1 cellular context compared by ENCODE assay signal in genomic region chr9:122946486-122947003, GRCh38.
TF ChIP-seq lines count a peak whose summit lies in the region.

No MANE protein-coding gene starts in this region.

TF ChIP-seq in GM12878, 131 proteins besides CTCF, POLR2A, EP300 and RAD21:
- no peak for TF ChIP-seq BCLAF1 (IDR thresholded peaks at IDR 0.05)
- TF ChIP-seq YY1 (IDR thresholded peaks at IDR 0.05; ENCODE audit: low read depth, low read length) = no peak
- TF ChIP-seq KLF5 (IDR thresholded peaks at IDR 0.05; ENCODE audit: partially characterized antibody) = no peak
- no peak for TF ChIP-seq GABPA (IDR thresholded peaks at IDR 0.05; ENCODE audit: low read depth)
- no peak for TF ChIP-seq SIX5 (IDR thresholded peaks at IDR 0.05; ENCODE audit: low read depth, low read length, severe bottlenecking)
- no peak for TF ChIP-seq POLR2AphosphoS2 (IDR thresholded peaks at IDR 0.05; ENCODE audit: low read depth, low read length)
- no peak for TF ChIP-seq WRNIP1 (IDR thresholded peaks at IDR 0.05; ENCODE audit: borderline replicate concordance, low read depth, low read length)
- TF ChIP-seq, protein P1, sequence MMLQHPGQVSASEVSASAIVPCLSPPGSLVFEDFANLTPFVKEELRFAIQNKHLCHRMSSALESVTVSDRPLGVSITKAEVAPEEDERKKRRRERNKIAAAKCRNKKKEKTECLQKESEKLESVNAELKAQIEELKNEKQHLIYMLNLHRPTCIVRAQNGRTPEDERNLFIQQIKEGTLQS (IDR thresholded peaks at IDR 0.05; ENCODE audit: borderline replicate concordance, extremely low read depth, low read depth, low read length) = no peak
- no peak for TF ChIP-seq ZNF687 (IDR thresholded peaks at IDR 0.05)
- TF ChIP-seq IRF3 (IDR thresholded peaks at IDR 0.05) = no peak
- no peak for TF ChIP-seq TCF12 (IDR thresholded peaks at IDR 0.05; ENCODE audit: low read depth, low read length)
- TF ChIP-seq SREBF2 (IDR thresholded peaks at IDR 0.05; ENCODE audit: low read length) = no peak
- TF ChIP-seq TCF7 (IDR thresholded peaks at IDR 0.05; ENCODE audit: borderline replicate concordance) = no peak
- TF ChIP-seq ZNF24 (IDR thresholded peaks at IDR 0.05) = no peak
